1 cellular context compared by ENCODE assay signal in the genomic region with DNA sequence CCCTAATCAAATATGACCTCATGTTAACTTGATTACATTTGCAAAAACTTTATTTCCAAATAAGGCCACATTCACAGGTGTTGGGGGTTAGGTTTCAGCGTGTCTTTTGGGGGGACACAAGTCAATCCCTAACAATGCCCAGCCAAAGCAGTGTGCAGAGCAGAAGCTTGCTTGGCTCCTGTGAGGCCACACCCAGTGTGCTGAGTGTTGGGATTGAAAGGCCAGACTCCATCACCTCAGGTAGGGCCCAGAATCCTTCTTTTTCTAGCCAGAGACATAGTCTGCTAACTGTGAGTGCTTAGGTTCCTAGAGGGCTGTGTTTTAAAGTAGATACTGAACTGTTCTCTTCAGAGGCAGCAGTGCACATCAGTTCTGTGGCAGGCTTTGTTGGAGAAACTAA.
TF ChIP-seq lines count a peak whose summit lies in the region.

No MANE protein-coding gene starts in this region.

TF ChIP-seq in H1, 55 proteins besides CTCF, POLR2A, EP300 and RAD21:
- no peak for TF ChIP-seq BCL11A (IDR thresholded peaks at IDR 0.05; ENCODE audit: low read depth in 2 of 2, low read length in 2 of 2)
- TF ChIP-seq SRF (IDR thresholded peaks at IDR 0.05; ENCODE audit: low read depth, low read length), result peak; percentile 18; the same call in 1 of the 2 replicates
- TF ChIP-seq EZH2 (IDR thresholded peaks at IDR 0.05; ENCODE audit: low read depth, low read length, severe bottlenecking), result no peak
- TF ChIP-seq HDAC2 (IDR thresholded peaks at IDR 0.05; ENCODE audit: borderline replicate concordance in 1 of 2, low read depth in 2 of 2, low read length in 2 of 2), result no peak
- TF ChIP-seq TCF12 (IDR thresholded peaks at IDR 0.05; ENCODE audit: low read depth, low read length), result no peak
- no peak for TF ChIP-seq RBBP5 (IDR thresholded peaks at IDR 0.05; ENCODE audit: borderline replicate concordance, low read depth, low read length)
- no peak for TF ChIP-seq KDM4A (IDR thresholded peaks at IDR 0.05; ENCODE audit: low read depth, low read length, severe bottlenecking)
